Comparison of ENCODE assay signal across 19 cellular contexts in the genomic region with DNA sequence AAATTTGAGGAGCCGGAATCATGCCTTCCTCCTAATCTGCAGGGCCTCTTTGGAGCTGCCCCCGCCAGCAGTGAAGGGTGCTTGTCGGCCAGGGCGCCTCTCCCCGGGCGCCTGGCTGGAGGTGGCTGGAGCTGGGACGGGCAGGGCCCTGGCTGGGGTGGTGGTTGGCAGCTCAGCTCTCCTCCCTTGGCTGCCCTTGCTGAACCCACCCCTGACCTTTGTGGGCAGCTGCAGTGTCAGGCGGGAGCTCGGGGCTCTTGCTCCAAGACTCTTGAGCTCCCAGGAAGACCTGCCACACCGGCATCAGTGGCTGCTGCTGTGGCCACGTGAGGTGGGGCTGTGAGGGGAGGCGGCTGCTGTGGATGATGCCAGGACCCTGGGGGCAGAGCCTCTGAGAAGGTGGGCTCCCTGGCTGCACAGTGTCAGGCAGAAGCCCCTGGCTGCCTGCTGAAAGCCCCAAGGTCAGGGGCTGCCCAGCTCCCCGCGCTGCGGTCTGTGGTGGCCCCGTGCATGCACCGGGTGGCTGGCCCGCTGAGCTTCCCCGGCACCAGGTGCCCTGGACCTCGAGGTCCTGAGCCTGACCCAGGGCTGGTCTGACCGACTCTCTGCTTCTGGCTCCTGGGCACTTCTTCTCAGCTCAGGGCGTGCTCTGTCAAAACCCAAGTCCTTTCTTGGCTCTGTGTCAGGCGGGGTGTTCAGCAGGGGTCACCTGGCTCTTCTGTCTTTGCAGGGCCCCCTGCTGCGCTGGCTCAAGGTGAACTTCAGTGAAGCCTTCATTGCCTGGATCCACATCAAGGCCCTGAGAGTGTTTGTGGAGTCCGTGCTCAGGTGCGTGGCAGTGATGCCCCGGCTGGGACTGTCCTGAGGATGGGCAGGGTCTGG. TPM values are rescaled to one million over a fixed set of nuclear protein-coding genes. Genes with fewer than 3 reads are reported as not detected.
A peak's percentile ranks its signal among the peaks of the same experiment; 100 is the strongest.
DNase-seq lines count a peak whose midpoint lies in the region; ATAC-seq, FAIRE-seq and TF ChIP-seq lines count a peak whose summit lies in the region.
"Had no signal": no experiment of that assay in that cellular context is flagged by ENCODE, and none has a peak within 500 bp of the region (broad histone marks: within the 10 kb centered on the region; RNA-seq: fewer than 3 reads in every experiment).

No MANE protein-coding gene starts in this region.

- no peak for TF ChIP-seq RAD21 in SK-N-SH (IDR thresholded peaks at IDR 0.05; ENCODE audit: low read length)
- TF ChIP-seq RAD21 in H1 (IDR thresholded peaks at IDR 0.05 in 1 of 2, conservative IDR thresholded peaks at IDR 0.05 in 1 of 2; ENCODE audit: low read depth in 2 of 2, low read length in 2 of 2): no peak
- TF ChIP-seq RAD21 in HepG2 (CRISPR knock-in tag; IDR thresholded peaks at IDR 0.05): no peak

- no peaks in the 10 kb centered on the region for H3K27me3 ChIP-seq in SK-N-SH (ENCODE audit: insufficient read depth)
- H3K27me3 ChIP-seq in H1 (replicated peaks in 1 of 4; ENCODE audit: control insufficient read depth in 3 of 4, extremely low read depth in 1 of 4, insufficient read depth in 3 of 4, low read length in 3 of 4): no peaks in the 10 kb centered on the region
- H3K27me3 ChIP-seq in HepG2 (ENCODE audit: control insufficient read depth in 1 of 2, insufficient read depth in 2 of 2, low read length in 2 of 2): no peaks in the 10 kb centered on the region
- no peaks in the 10 kb centered on the region for H3K27me3 ChIP-seq in tibial artery
- H3K27me3 ChIP-seq: BE2C, brain microvascular endothelial cell, colonic mucosa had no signal

- H3K4me3 ChIP-seq in SK-N-SH (ENCODE audit: low read depth in 2 of 2, low read length in 1 of 2): no peak overlapping the region
- no peak overlapping the region for H3K4me3 ChIP-seq in H1 (ENCODE audit: extremely low read depth in 1 of 4, insufficient read depth in 2 of 4, low read depth in 3 of 4, low read length in 4 of 4)
- H3K4me3 ChIP-seq in HepG2 (replicated peaks in 1 of 3; ENCODE audit: insufficient read depth in 1 of 3, low read depth in 2 of 3, low read length in 3 of 3): no peak overlapping the region
- H3K4me3 ChIP-seq in tibial artery: no peak overlapping the region
- H3K4me3 ChIP-seq: colonic mucosa had no signal

- H3K18ac ChIP-seq in H1 (ENCODE audit: extremely low read depth, low read length): no peak overlapping the region

- intact Hi-C loops in HepG2 (cut with micrococcal nuclease; ENCODE audit: unreplicated experiment): no loop called here
- intact Hi-C loops in tibial artery (cut with DNase I; ENCODE audit: low total_unique reads): no loop called here

- peak; percentile 35 for DNase-seq in SK-N-SH
- no peak for DNase-seq in H1 (ENCODE audit: low read depth in 1 of 2, low spot score in 2 of 2)
- DNase-seq in HepG2 (ENCODE audit: low spot score): no peak
- no peak for DNase-seq in stimulated activated effector memory CD8-positive, alpha-beta T cell treated with anti-CD3 and anti-CD28 coated beads, Interleukin-12 subunit alpha, Interleukin-12 subunit beta, amount 100 ng/mL, for 72 hours (ENCODE audit: low spot score in 2 of 2)
- DNase-seq in RCC 7860 (ENCODE audit: low spot score): no peak
- no peak for DNase-seq in NCI-H2081 (lab: John Stamatoyannopoulos, UW)
- no peak for DNase-seq in tibial artery
- DNase-seq: activated CD4-positive, alpha-beta T cell treated with anti-CD3 and anti-CD28 coated beads for 1 hour; BE2C; brain microvascular endothelial cell; colonic mucosa; HFFc6; mammary epithelial cell; naive thymus-derived CD4-positive, alpha-beta T cell; NCI-H1105 treated with DMSO at 0.1 percent for 48 hours had no signal

- H3F3A ChIP-seq in SK-N-SH (replicated peaks; ENCODE audit: insufficient read depth): no peaks in the 10 kb centered on the region

- H4K5ac ChIP-seq in H1 (ENCODE audit: insufficient read length, low read depth, low read length): no peak overlapping the region

- FAIRE-seq in H1 (lab: Jason Lieb, UNC) (no peak), HepG2 (lab: Jason Lieb, UNC) (no peak), RCC 7860 (lab: Jason Lieb, UNC) (no peak)

- H2AK5ac ChIP-seq in H1 (ENCODE audit: low read depth, low read length): no peak overlapping the region

- H3K9me2 ChIP-seq in SK-N-SH: no peaks in the 10 kb centered on the region

- H3K56ac ChIP-seq in H1 (replicated peaks; ENCODE audit: insufficient read length, low read depth, low read length): no peak overlapping the region

- TF ChIP-seq CTCF in SK-N-SH (IDR thresholded peaks at IDR 0.05) (no peak), H1 (IDR thresholded peaks at IDR 0.05; ENCODE audit: control extremely low read depth in 1 of 3, insufficient read depth in 1 of 3, low read depth in 1 of 3, low read length in 3 of 3) (no peak), HepG2 (CRISPR knock-in tag; IDR thresholded peaks at IDR 0.05) (no peak), tibial artery (IDR thresholded peaks at IDR 0.05) (no peak)

- TF ChIP-seq POLR2A in H1 (IDR thresholded peaks at IDR 0.05; ENCODE audit: control extremely low read depth in 1 of 2, low read depth in 2 of 2, low read length in 2 of 2) (no peak), HepG2 (IDR thresholded peaks at IDR 0.05; ENCODE audit: insufficient read depth in 1 of 2, low read depth in 2 of 2, low read length in 2 of 2) (peak in 1 of 2 experiments; percentile 30; a peak in 1 of 4 replicates)

- H3K79me2 ChIP-seq in SK-N-SH (ENCODE audit: insufficient read depth) (no peaks in the 10 kb centered on the region), H1 (ENCODE audit: control insufficient read depth in 1 of 2, insufficient read depth in 2 of 2, low read length in 2 of 2) (no peaks in the 10 kb centered on the region), HepG2 (ENCODE audit: insufficient read depth, low read length) (peaks cover 2% of the 10 kb centered on the region)
- H3K79me2 ChIP-seq: parathyroid adenoma had no signal

- no TSS peak for BruUV-seq in HepG2 (replicated peaks; lab: Mats Ljungman, UMichigan)

- H3K27ac Mint-ChIP-seq in stimulated activated effector memory CD8-positive, alpha-beta T cell treated with anti-CD3 and anti-CD28 coated beads, Interleukin-12 subunit alpha, Interleukin-12 subunit beta, amount 100 ng/mL, for 72 hours: peak overlapping the region; percentile 45
- H3K27ac Mint-ChIP-seq: activated T-helper 17 cell treated with anti-CD3 and anti-CD28 coated beads, Interleukin-2, amount 50 U/mL, for 72 hours; HFFc6; naive thymus-derived CD4-positive, alpha-beta T cell had no signal

- no peaks in the 10 kb centered on the region for H3K4me1 Mint-ChIP-seq in stimulated activated effector memory CD8-positive, alpha-beta T cell treated with anti-CD3 and anti-CD28 coated beads, Interleukin-12 subunit alpha, Interleukin-12 subunit beta, amount 100 ng/mL, for 72 hours
- H3K4me1 Mint-ChIP-seq: activated T-helper 17 cell treated with anti-CD3 and anti-CD28 coated beads, Interleukin-2, amount 50 U/mL, for 72 hours had no signal

- H3K9me3 ChIP-seq in SK-N-SH (no peaks in the 10 kb centered on the region), H1 (ENCODE audit: insufficient read depth in 2 of 2, low read depth in 1 of 2, low read length in 1 of 2) (no peaks in the 10 kb centered on the region), HepG2 (ENCODE audit: low read length) (no peaks in the 10 kb centered on the region), tibial artery (no peaks in the 10 kb centered on the region)
- H3K9me3 ChIP-seq: BE2C, Caco-2, colonic mucosa had no signal

- H2AFZ ChIP-seq in SK-N-SH (ENCODE audit: low read depth) (no peak overlapping the region), H1 (ENCODE audit: low read length) (no peak overlapping the region), HepG2 (ENCODE audit: low read length) (no peak overlapping the region)
- H2AFZ ChIP-seq: parathyroid adenoma had no signal

- H3K27ac ChIP-seq in SK-N-SH (ENCODE audit: low read depth in 2 of 2, low read length in 1 of 2) (no peak overlapping the region), H1 (ENCODE audit: low read depth, low read length) (no peak overlapping the region), HepG2 (ENCODE audit: extremely low read length, insufficient read depth, low read length) (no peak overlapping the region), tibial artery (no peak overlapping the region)
- H3K27ac ChIP-seq: brain microvascular endothelial cell, colonic mucosa, parathyroid adenoma had no signal

- H3K36me3 Mint-ChIP-seq in stimulated activated effector memory CD8-positive, alpha-beta T cell treated with anti-CD3 and anti-CD28 coated beads, Interleukin-12 subunit alpha, Interleukin-12 subunit beta, amount 100 ng/mL, for 72 hours: peaks cover 59% of the 10 kb centered on the region

- no peak overlapping the region for H3K4ac ChIP-seq in H1 (replicated peaks; ENCODE audit: insufficient read length, low read depth, low read length)

- H4K20me1 ChIP-seq in SK-N-SH (ENCODE audit: insufficient read depth) (no peaks in the 10 kb centered on the region), H1 (replicated peaks in 1 of 2; ENCODE audit: control insufficient read depth in 1 of 2, insufficient read depth in 2 of 2, low read length in 2 of 2) (peaks cover 2 to 15% of the 10 kb centered on the region in 2 experiments), HepG2 (ENCODE audit: insufficient read depth, low read length) (no peaks in the 10 kb centered on the region; the same call in 1 of the 2 replicates)

- H3K9me3 Mint-ChIP-seq in stimulated activated effector memory CD8-positive, alpha-beta T cell treated with anti-CD3 and anti-CD28 coated beads, Interleukin-12 subunit alpha, Interleukin-12 subunit beta, amount 100 ng/mL, for 72 hours: no peaks in the 10 kb centered on the region
- H3K9me3 Mint-ChIP-seq: activated T-helper 17 cell treated with anti-CD3 and anti-CD28 coated beads, Interleukin-2, amount 50 U/mL, for 72 hours; HFFc6; naive thymus-derived CD4-positive, alpha-beta T cell had no signal

- no peak overlapping the region for H2BK120ac ChIP-seq in H1 (replicated peaks; ENCODE audit: low read depth, low read length)

- H3K36me3 ChIP-seq in SK-N-SH (replicated peaks in 1 of 2; ENCODE audit: control insufficient read depth in 1 of 2, insufficient read depth in 2 of 2, low read length in 1 of 2): peaks cover 12 to 30% of the 10 kb centered on the region in 2 experiments
- H3K36me3 ChIP-seq in H1 (ENCODE audit: control insufficient read depth in 2 of 4, insufficient read depth in 4 of 4, low read length in 3 of 4): peaks cover 15 to 36% (median 26%) of the 10 kb centered on the region in 4 experiments
- H3K36me3 ChIP-seq in HepG2 (replicated peaks in 1 of 2; ENCODE audit: control insufficient read depth in 1 of 2, insufficient read depth in 2 of 2, low read length in 2 of 2): peaks cover 21 to 39% of the 10 kb centered on the region in 2 experiments
- peaks cover 28 to 54% (median 41%) of the 10 kb centered on the region in 3 donors for H3K36me3 ChIP-seq in tibial artery
- H3K36me3 ChIP-seq: colonic mucosa had no signal

- H3K4me1 ChIP-seq in SK-N-SH (ENCODE audit: control insufficient read depth in 1 of 2, insufficient read depth in 2 of 2, low read depth in 1 of 2, low read length in 1 of 2) (peaks cover 0 to 21% of the 10 kb centered on the region in 2 experiments; a peak in 1 of 4 replicates), H1 (replicated peaks in 1 of 4; ENCODE audit: control insufficient read depth in 3 of 4, insufficient read depth in 4 of 4, low read length in 3 of 4) (peaks cover 0 to 4% (median 2%) of the 10 kb centered on the region in 4 experiments; a peak in 3 of 7 replicates), HepG2 (ENCODE audit: insufficient read depth, low read length) (0 out of 2 replicates have a peak, but pooled peaks cover under 1% of the 10 kb centered on the region), tibial artery (peaks cover 0 to 5% (median 0%) of the 10 kb centered on the region in 4 donors)
- H3K4me1 ChIP-seq: colonic mucosa had no signal

- TF ChIP-seq EP300 in SK-N-SH (IDR thresholded peaks at IDR 0.05; ENCODE audit: borderline replicate concordance in 1 of 2, low read depth in 1 of 2, low read length in 1 of 2) (no peak), H1 (IDR thresholded peaks at IDR 0.05; ENCODE audit: borderline replicate concordance in 1 of 2, low read depth in 2 of 2, low read length in 2 of 2) (no peak), HepG2 (IDR thresholded peaks at IDR 0.05; ENCODE audit: low read depth in 2 of 2, low read length in 2 of 2) (no peak), HepG2 (CRISPR knock-in tag; IDR thresholded peaks at IDR 0.05; ENCODE audit: borderline replicate concordance) (no peak)

- peaks cover 3% of the 10 kb centered on the region; the same call in 1 of the 2 replicates for H3K79me1 ChIP-seq in H1 (ENCODE audit: low read depth, low read length)

- no peak overlapping the region for H3K4me3 Mint-ChIP-seq in stimulated activated effector memory CD8-positive, alpha-beta T cell treated with anti-CD3 and anti-CD28 coated beads, Interleukin-12 subunit alpha, Interleukin-12 subunit beta, amount 100 ng/mL, for 72 hours
- H3K4me3 Mint-ChIP-seq: activated T-helper 17 cell treated with anti-CD3 and anti-CD28 coated beads, Interleukin-2, amount 50 U/mL, for 72 hours; HFFc6 had no signal

- no peak overlapping the region for H2BK12ac ChIP-seq in H1 (ENCODE audit: low read depth, low read length)

- no peak overlapping the region for H2BK5ac ChIP-seq in H1 (ENCODE audit: low read depth, low read length)

- no peak overlapping the region for H3K14ac ChIP-seq in H1 (ENCODE audit: insufficient read length)

- H4K91ac ChIP-seq in H1 (replicated peaks; ENCODE audit: insufficient read length, low read length): no peak overlapping the region

- WGBS in SK-N-SH (ENCODE audit: low lambda C conversion rate): 91% methylated on average over 12 of the region's 27 CpGs
- WGBS in H1 (ENCODE audit: extremely low coverage in 1 of 2, insufficient coverage in 1 of 2, insufficient read length in 1 of 2, insufficient replicate concordance in 2 of 2, low coverage in 1 of 2, low lambda C conversion rate in 2 of 2, missing lambda C conversion rate in 1 of 2), 2 experiments: 91% methylated on average over 23 of the region's 27 CpGs; no CpG with 5 or more reads in 1 of the 2 experiments
- WGBS in HepG2 (ENCODE audit: low lambda C conversion rate): 91% methylated on average over 24 of the region's 27 CpGs

- POLR2A ChIA-PET in SK-N-SH (lab: Yijun Ruan, JAX): interaction anchor here (0.7 kb wide), 1 partner anchor 10 kb away, joined by 4 read pairs; no protein-coding TSS in a partner anchor
- POLR2A ChIA-PET in H1 (lab: Charles Lee; ENCODE audit: partially characterized antibody): interaction anchor here (0.5 to 2.9 kb wide), 4 partner anchors 9 to 644 kb away, joined by 3 to 12 read pairs (median 4); no protein-coding TSS in a partner anchor
- POLR2A ChIA-PET in HepG2 (lab: Yijun Ruan, JAX): interaction anchor here (0.7 kb wide), 1 partner anchor 13 kb away, joined by 3 read pairs; no protein-coding TSS in a partner anchor

- H3K23me2 ChIP-seq in H1 (ENCODE audit: low read depth, low read length): no peaks in the 10 kb centered on the region

- peak overlapping the region; percentile 77; the same call in 1 of the 2 replicates for H4K8ac ChIP-seq in H1 (ENCODE audit: extremely low read depth, insufficient read depth, low read length)

- no peak overlapping the region for H3K4me2 ChIP-seq in SK-N-SH
- no peak overlapping the region for H3K4me2 ChIP-seq in H1 (ENCODE audit: insufficient read depth in 1 of 2, low read depth in 2 of 2, low read length in 2 of 2)
- no peak overlapping the region for H3K4me2 ChIP-seq in HepG2 (ENCODE audit: low read depth, low read length)

- no peak overlapping the region for H2BK15ac ChIP-seq in H1 (ENCODE audit: low read length)

- no peak overlapping the region for H2BK20ac ChIP-seq in H1 (ENCODE audit: low read length)

- H3K9ac ChIP-seq in SK-N-SH (no peak overlapping the region), H1 (replicated peaks in 1 of 4; ENCODE audit: extremely low read depth in 1 of 4, low read depth in 3 of 4, low read length in 3 of 4) (no peak overlapping the region), HepG2 (ENCODE audit: insufficient read depth, low read depth, low read length) (no peak overlapping the region)
- H3K9ac ChIP-seq: parathyroid adenoma had no signal

- in situ Hi-C loops in HepG2 (cut with HindIII; ENCODE audit: extremely low pct_ligation_motif_present, low pct_unique_long_range_greater_than_20kb): no loop called here

- CTCF ChIA-PET in SK-N-SH (lab: Yijun Ruan, JAX) (interaction anchor here (0.5 to 2.3 kb wide), 5 partner anchors 10 to 306 kb away, joined by 3 to 7 read pairs (median 3); no protein-coding TSS in a partner anchor), H1 (lab: Charles Lee; ENCODE audit: partially characterized antibody) (interaction anchor here (0.5 to 2.1 kb wide), 7 partner anchors 8 to 203 kb away, joined by 3 to 6 read pairs (median 3); no protein-coding TSS in a partner anchor), HepG2 (lab: Yijun Ruan, JAX; ENCODE audit: low intra/inter-chr PET ratio, low total read pairs) (no interaction called here)

- ATAC-seq in SK-N-SH treated with all-trans-retinoic acid at 6 μM for 48 hours (no peak; the same call in 2 of the 3 replicates), HepG2 (peak; percentile 4)
- peak; percentile 4 for ATAC-seq in stimulated activated effector memory CD8-positive, alpha-beta T cell treated with anti-CD3 and anti-CD28 coated beads, Interleukin-12 subunit alpha, Interleukin-12 subunit beta, amount 100 ng/mL, for 72 hours
- ATAC-seq: activated T-helper 17 cell treated with anti-CD3 and anti-CD28 coated beads, Interleukin-2, amount 50 U/mL, for 72 hours; naive thymus-derived CD4-positive, alpha-beta T cell had no signal

- H3K23ac ChIP-seq in H1 (ENCODE audit: insufficient read length): no peak overlapping the region

RNA-seq across cellular contexts. Expression of a gene that starts 34.5 kb away (rescaled TPM):
- 308 and 325 TPM in 2 replicates for polyA plus RNA-seq in SK-N-SH (2012; rRNA removed)
- polyA plus RNA-seq in SK-N-SH (2012; cell fraction: cytosol; rRNA removed): 403 and 455 TPM in 2 replicates
- polyA plus RNA-seq in SK-N-SH (2012; cell fraction: nucleus; rRNA removed): 95.0 and 163 TPM in 2 replicates
- 383 and 384 TPM in 2 replicates for total RNA-seq in H1 (2021; fragmentation: NEBNext Ultra II Directional; extraction: Animal tissue kit (Norgen Biotek cat#: 25700))
- polyA plus RNA-seq in H1 (2011; rRNA removed): 140 and 181 TPM in 2 replicates
- polyA plus RNA-seq in H1 (2011; cell fraction: cytosol; rRNA removed): 288 TPM
- polyA plus RNA-seq in H1 (2011; cell fraction: nucleus; rRNA removed): 82.8 TPM
- 288 to 306 TPM (median 300 TPM) in 4 replicates for polyA plus RNA-seq in H1 (2012, experiment 1 of 2)
- 64.6 TPM for polyA plus RNA-seq in H1 (2012, experiment 2 of 2)
- 508 TPM for polyA plus RNA-seq in H1 (2013, experiment 1 of 2)
- 560 TPM for polyA plus RNA-seq in H1 (2013, experiment 2 of 2)
- polyA minus RNA-seq in H1 (2011; rRNA and poly(A)+ RNA removed): 136 and 139 TPM in 2 replicates
- 120 TPM for polyA minus RNA-seq in H1 (2011; cell fraction: cytosol; rRNA and poly(A)+ RNA removed)
- polyA minus RNA-seq in H1 (2011; cell fraction: nucleus; rRNA and poly(A)+ RNA removed): 54.6 TPM
- total RNA-seq in HepG2 (2016; rRNA removed; fragmentation: Illumina TruSeq; extraction: Trizol): 318 and 642 TPM in 2 replicates
- total RNA-seq in HepG2 (2016; cell fraction: cytosol; rRNA removed; fragmentation: Illumina TruSeq; extraction: Trizol; ENCODE audit: low read depth): 56.1 and 61.3 TPM in 2 replicates
- 300 and 675 TPM in 2 replicates for total RNA-seq in HepG2 (2016; cell fraction: insoluble cytoplasmic fraction; rRNA removed; fragmentation: Illumina TruSeq; extraction: Trizol)
- 124 and 135 TPM in 2 replicates for total RNA-seq in HepG2 (2016; cell fraction: membrane; rRNA removed; fragmentation: Illumina TruSeq; extraction: Trizol)
- 502 and 568 TPM in 2 replicates for total RNA-seq in HepG2 (2016; cell fraction: nucleus; rRNA removed; fragmentation: Illumina TruSeq; extraction: Trizol)
- polyA plus RNA-seq in HepG2 (2011; rRNA removed): 418 and 586 TPM in 2 replicates
- polyA plus RNA-seq in HepG2 (2011; cell fraction: cytosol; rRNA removed): 484 and 553 TPM in 2 replicates
- polyA plus RNA-seq in HepG2 (2011; cell fraction: nucleus; rRNA removed): 135 and 158 TPM in 2 replicates
- 484 and 600 TPM in 2 replicates for polyA plus RNA-seq in HepG2 (2012)
- 61.3 and 65.3 TPM in 2 replicates for polyA plus RNA-seq in HepG2 (2016; cell fraction: cytosol; fragmentation: Illumina TruSeq; extraction: Trizol; ENCODE audit: low read depth)
- polyA plus RNA-seq in HepG2 (2016; cell fraction: insoluble cytoplasmic fraction; fragmentation: Illumina TruSeq; extraction: Trizol; ENCODE audit: low read depth): 289 and 301 TPM in 2 replicates
- polyA plus RNA-seq in HepG2 (2016; cell fraction: membrane; fragmentation: Illumina TruSeq; extraction: Trizol; ENCODE audit: low read depth): 102 and 106 TPM in 2 replicates
- 690 and 757 TPM in 2 replicates for polyA plus RNA-seq in HepG2 (2016; cell fraction: nucleus; fragmentation: Illumina TruSeq; extraction: Trizol; ENCODE audit: insufficient read depth, low read depth)
- polyA minus RNA-seq in HepG2 (2011; rRNA and poly(A)+ RNA removed; ENCODE audit: low replicate concordance): 87.6 and 158 TPM in 2 replicates
- 230 and 245 TPM in 2 replicates for polyA minus RNA-seq in HepG2 (2011; cell fraction: cytosol; rRNA and poly(A)+ RNA removed)
- polyA minus RNA-seq in HepG2 (2011; cell fraction: nucleus; rRNA and poly(A)+ RNA removed): 115 and 127 TPM in 2 replicates

RNA-seq across cellular contexts. Expression of a gene that starts 56.7 kb away (rescaled TPM):
- 0.06 and 0.12 TPM in 2 replicates for polyA plus RNA-seq in SK-N-SH (2012; rRNA removed)
- 0.10 and 0.15 TPM in 2 replicates for polyA plus RNA-seq in SK-N-SH (2012; cell fraction: cytosol; rRNA removed)
- 0.08 and 0.45 TPM in 2 replicates for polyA plus RNA-seq in SK-N-SH (2012; cell fraction: nucleus; rRNA removed)
- total RNA-seq in H1 (2021; fragmentation: NEBNext Ultra II Directional; extraction: Animal tissue kit (Norgen Biotek cat#: 25700)): 0.63 and 0.74 TPM in 2 replicates
- polyA plus RNA-seq in H1 (2011; rRNA removed): 0.29 and 0.36 TPM in 2 replicates
- polyA plus RNA-seq in H1 (2011; cell fraction: cytosol; rRNA removed): 0.41 TPM
- polyA plus RNA-seq in H1 (2011; cell fraction: nucleus; rRNA removed): 1.5 TPM
- polyA plus RNA-seq in H1 (2012, experiment 1 of 2): 1.7 to 2.8 TPM (median 1.8 TPM) in 4 replicates
- polyA plus RNA-seq in H1 (2012, experiment 2 of 2): 0.39 TPM
- polyA plus RNA-seq in H1 (2013, experiment 1 of 2): 0.47 TPM
- 0.74 TPM for polyA plus RNA-seq in H1 (2013, experiment 2 of 2)
- polyA minus RNA-seq in H1 (2011; rRNA and poly(A)+ RNA removed): 0.22 and 0.28 TPM in 2 replicates
- polyA minus RNA-seq in H1 (2011; cell fraction: cytosol; rRNA and poly(A)+ RNA removed): not detected
- 0.90 TPM for polyA minus RNA-seq in H1 (2011; cell fraction: nucleus; rRNA and poly(A)+ RNA removed)
- 0.04 TPM in 1 of 2 replicates, not detected in the other for total RNA-seq in HepG2 (2016; rRNA removed; fragmentation: Illumina TruSeq; extraction: Trizol)
- total RNA-seq in HepG2 (2016; cell fraction: cytosol; rRNA removed; fragmentation: Illumina TruSeq; extraction: Trizol; ENCODE audit: low read depth): not detected in 2 replicates
- 0.04 TPM in 1 of 2 replicates, not detected in the other for total RNA-seq in HepG2 (2016; cell fraction: insoluble cytoplasmic fraction; rRNA removed; fragmentation: Illumina TruSeq; extraction: Trizol)
- not detected in 2 replicates for total RNA-seq in HepG2 (2016; cell fraction: membrane; rRNA removed; fragmentation: Illumina TruSeq; extraction: Trizol)
- total RNA-seq in HepG2 (2016; cell fraction: nucleus; rRNA removed; fragmentation: Illumina TruSeq; extraction: Trizol): 0.09 TPM in 1 of 2 replicates, not detected in the other
- polyA plus RNA-seq in HepG2 (2011; rRNA removed): 0.10 and 0.29 TPM in 2 replicates
- 0.05 TPM in 2 replicates for polyA plus RNA-seq in HepG2 (2011; cell fraction: cytosol; rRNA removed)
- polyA plus RNA-seq in HepG2 (2011; cell fraction: nucleus; rRNA removed): 0.36 and 2.7 TPM in 2 replicates
- 1.4 and 1.5 TPM in 2 replicates for polyA plus RNA-seq in HepG2 (2012)
- not detected in 2 replicates for polyA plus RNA-seq in HepG2 (2016; cell fraction: cytosol; fragmentation: Illumina TruSeq; extraction: Trizol; ENCODE audit: low read depth)
- polyA plus RNA-seq in HepG2 (2016; cell fraction: insoluble cytoplasmic fraction; fragmentation: Illumina TruSeq; extraction: Trizol; ENCODE audit: low read depth): not detected in 2 replicates
- not detected in 2 replicates for polyA plus RNA-seq in HepG2 (2016; cell fraction: membrane; fragmentation: Illumina TruSeq; extraction: Trizol; ENCODE audit: low read depth)
- polyA plus RNA-seq in HepG2 (2016; cell fraction: nucleus; fragmentation: Illumina TruSeq; extraction: Trizol; ENCODE audit: insufficient read depth, low read depth): not detected in 2 replicates
- polyA minus RNA-seq in HepG2 (2011; rRNA and poly(A)+ RNA removed; ENCODE audit: low replicate concordance): 7.5 TPM in 1 of 2 replicates, not detected in the other
- polyA minus RNA-seq in HepG2 (2011; cell fraction: cytosol; rRNA and poly(A)+ RNA removed): 0.44 and 0.69 TPM in 2 replicates
- 0.12 TPM in 1 of 2 replicates, not detected in the other for polyA minus RNA-seq in HepG2 (2011; cell fraction: nucleus; rRNA and poly(A)+ RNA removed)
- total RNA-seq: activated T-helper 17 cell treated with anti-CD3 and anti-CD28 coated beads, Interleukin-2, amount 50 U/mL, for 72 hours; HFFc6; naive thymus-derived CD4-positive, alpha-beta T cell had no signal
- polyA plus RNA-seq: naive thymus-derived CD4-positive, alpha-beta T cell had no signal
